14 cellular contexts compared by ENCODE assay signal in genomic region chr9:3758816-3759576, GRCh38.
DNase-seq lines count a peak whose midpoint lies in the region; ATAC-seq and TF ChIP-seq lines count a peak whose summit lies in the region.
"Had no signal": no experiment of that assay in that cellular context is flagged by ENCODE, and none has a peak within 500 bp of the region (broad histone marks: within the 10 kb centered on the region; RNA-seq: fewer than 3 reads in every experiment).

No MANE protein-coding gene starts in this region.

- H3K27me3 ChIP-seq in CD8-positive, alpha-beta T cell (ENCODE audit: insufficient read depth, low read length) = no peaks in the 10 kb centered on the region
- H3K27me3 ChIP-seq: esophagus squamous epithelium had no signal

- ATAC-seq in GM18907 (IDR thresholded peaks at IDR 0.05; ENCODE audit: unreplicated experiment) = peak; percentile 71
- ATAC-seq in CD8-positive, alpha-beta T cell = no peak
- ATAC-seq: HepG2 had no signal

- H3K9me3 ChIP-seq in CD8-positive, alpha-beta T cell (ENCODE audit: low read length) = no peaks in the 10 kb centered on the region
- H3K9me3 ChIP-seq: esophagus squamous epithelium had no signal

- intact Hi-C loops in CD8-positive, alpha-beta T cell (cut with DNase I, micrococcal nuclease) = no loop called here

- peak; percentile 26 for DNase-seq in AG10803 (ENCODE audit: low read depth)
- DNase-seq in NCI-H2171 treated with DMSO at 0.1 percent for 48 hours (lab: John Stamatoyannopoulos, UW) = peak; percentile 60
- peak; percentile 55 for DNase-seq in choroid plexus epithelial cell (ENCODE audit: low read depth)
- no peak for DNase-seq in glomerular visceral epithelial cell (ENCODE audit: extremely low spot score)
- DNase-seq in CD8-positive, alpha-beta T cell = no peak
- DNase-seq in dermis blood vessel endothelial cell = no peak
- DNase-seq in T1000 (lab: John Stamatoyannopoulos, UW) = no peak
- DNase-seq: esophagus squamous epithelium; NCI-H510A treated with DMSO at 0.1 percent for 48 hours; stimulated activated CD4-positive, alpha-beta T cell treated with anti-CD3 and anti-CD28 coated beads, Interleukin-4, amount 100 ng/mL, for 1 hour had no signal

- H3K4me1 Mint-ChIP-seq in CD8-positive, alpha-beta T cell (ENCODE audit: low read depth) = peaks cover 13% of the 10 kb centered on the region

- POLR2A ChIA-PET in CD8-positive, alpha-beta T cell (lab: Charles Lee) = no interaction called here

- no peaks in the 10 kb centered on the region for H3K9me3 Mint-ChIP-seq in CD8-positive, alpha-beta T cell

- H3K36me3 ChIP-seq in CD8-positive, alpha-beta T cell (ENCODE audit: insufficient read depth, low read length) = no peaks in the 10 kb centered on the region
- H3K36me3 ChIP-seq: esophagus squamous epithelium had no signal

- no peaks in the 10 kb centered on the region for H3K36me3 Mint-ChIP-seq in CD8-positive, alpha-beta T cell
- H3K36me3 Mint-ChIP-seq: brain had no signal

- no peaks in the 10 kb centered on the region for H3K27me3 Mint-ChIP-seq in CD8-positive, alpha-beta T cell (ENCODE audit: low read depth)

- no peak for TF ChIP-seq CTCF in AG10803 (conservative IDR thresholded peaks at IDR 0.05; ENCODE audit: low read length)
- no peak for TF ChIP-seq CTCF in choroid plexus epithelial cell (conservative IDR thresholded peaks at IDR 0.05; ENCODE audit: low read depth, low read length)
- TF ChIP-seq CTCF in CD8-positive, alpha-beta T cell (IDR thresholded peaks at IDR 0.05) = no peak

- H3K27ac ChIP-seq in CD8-positive, alpha-beta T cell (ENCODE audit: low read depth, low read length) = no peak overlapping the region
- H3K27ac ChIP-seq: esophagus squamous epithelium, SK-N-MC had no signal

- CTCF ChIA-PET in CD8-positive, alpha-beta T cell (lab: Charles Lee) = no interaction called here

- H3K27ac Mint-ChIP-seq in CD8-positive, alpha-beta T cell = no peak overlapping the region

- no peaks in the 10 kb centered on the region for H3K4me1 ChIP-seq in CD8-positive, alpha-beta T cell (ENCODE audit: insufficient read depth, low read length)

- H3K4me3 Mint-ChIP-seq in CD8-positive, alpha-beta T cell = no peak overlapping the region

- H3K4me3 ChIP-seq in AG10803 (ENCODE audit: low read length) = no peak overlapping the region
- no peak overlapping the region for H3K4me3 ChIP-seq in choroid plexus epithelial cell (ENCODE audit: low read depth, low read length)
- H3K4me3 ChIP-seq in CD8-positive, alpha-beta T cell (ENCODE audit: low read depth, low read length) = no peak overlapping the region
- H3K4me3 ChIP-seq: esophagus squamous epithelium, SK-N-MC had no signal

Comparison
In these comparisons a context has a peak if more than half of its experiments do, and no peak if none do; other contexts are left out.
1. DNase-seq: peak in AG10803 (single experiment), NCI-H2171 treated with DMSO at 0.1 percent for 48 hours (single experiment) and choroid plexus epithelial cell (single experiment); none in glomerular visceral epithelial cell (single experiment), CD8-positive, alpha-beta T cell (0 of 7), dermis blood vessel endothelial cell (single experiment) and T1000 (single experiment).